Comparison of ENCODE assay signal across 28 cellular contexts in the genomic region with DNA sequence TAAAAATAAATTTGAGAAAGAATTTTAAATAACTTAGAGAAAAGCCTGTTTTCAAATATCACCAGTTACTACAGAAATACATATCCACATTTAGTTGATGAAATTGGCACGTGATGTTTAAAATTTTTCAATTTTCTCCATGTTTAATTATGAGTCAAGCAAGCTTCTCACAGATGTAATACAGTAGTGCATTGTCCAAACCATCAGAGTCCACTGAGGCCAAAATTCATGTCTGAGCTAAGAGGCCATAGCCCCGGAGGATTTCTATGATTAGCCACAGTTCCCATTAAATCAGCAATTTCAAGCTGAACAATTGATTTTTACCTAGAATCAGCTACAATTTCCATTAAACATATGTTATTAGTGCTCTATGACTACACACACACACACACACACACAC.
"Had no signal": no experiment of that assay in that cellular context is flagged by ENCODE, and none has a peak within 500 bp of the region (broad histone marks: within the 10 kb centered on the region; RNA-seq: fewer than 3 reads in every experiment).

No MANE protein-coding gene starts in this region.

- ATAC-seq: activated CD4-positive, alpha-beta T cell treated with anti-CD3 and anti-CD28 coated beads for 36 hours; activated CD8-positive, alpha-beta memory T cell treated with anti-CD3 and anti-CD28 coated beads, Interleukin-2, amount 10 ng/mL, durations not matched to agents 7 days and 5 days; activated CD8-positive, alpha-beta T cell treated with anti-CD3 and anti-CD28 coated beads, Interleukin-2, amount 10 ng/mL, durations not matched to agents 7 days and 5 days; activated naive CD8-positive, alpha-beta T cell treated with anti-CD3 and anti-CD28 coated beads, Interleukin-2, amount 50 U/mL, for 24 hours had no signal

- DNase-seq: activated B cell treated with CpG ODN at 0.5 μM for 24 hours; activated CD4-positive, alpha-beta memory T cell treated with anti-CD3 and anti-CD28 coated beads, Interleukin-2, amount 10 ng/mL, durations not matched to agents 7 days and 5 days; activated CD4-positive, alpha-beta T cell treated with anti-CD3 and anti-CD28 coated beads for 36 hours; activated CD4-positive, alpha-beta T cell treated with anti-CD3 and anti-CD28 coated beads for 48 hours; activated CD4-positive, alpha-beta T cell treated with anti-CD3 and anti-CD28 coated beads, Interleukin-2, amount 10 ng/mL, durations not matched to agents 7 days and 5 days; activated CD4-positive, alpha-beta T cell treated with anti-CD3 and anti-CD28 coated beads, Interleukin-2, amount 50 U/mL, for 48 hours; activated CD4-positive, CD25-positive, alpha-beta regulatory T cell treated with anti-CD3 and anti-CD28 coated beads, Interleukin-2, amount 50 U/mL, for 72 hours; activated CD8-positive, alpha-beta memory T cell treated with anti-CD3 and anti-CD28 coated beads for 24 hours; activated CD8-positive, alpha-beta memory T cell treated with anti-CD3 and anti-CD28 coated beads, Interleukin-2, amount 10 ng/mL, durations not matched to agents 7 days and 5 days; activated CD8-positive, alpha-beta memory T cell treated with anti-CD3 and anti-CD28 coated beads, Interleukin-2, amount 50 U/mL, for 48 hours; activated CD8-positive, alpha-beta T cell treated with anti-CD3 and anti-CD28 coated beads, Interleukin-2, amount 10 ng/mL, durations not matched to agents 7 days and 5 days; activated effector memory CD4-positive, alpha-beta T cell treated with Interleukin-2 at 50 U/mL for 16 hours; activated gamma-delta T cell; activated naive CD4-positive, alpha-beta T cell treated with anti-CD3 and anti-CD28 coated beads, Interleukin-2, amount 10 ng/mL, durations not matched to agents 7 days and 5 days; activated naive CD4-positive, alpha-beta T cell treated with Interleukin-2 at 50 U/mL for 16 hours; activated naive CD8-positive, alpha-beta T cell treated with anti-CD3 and anti-CD28 coated beads, Interleukin-2, amount 10 ng/mL, durations not matched to agents 7 days and 5 days; activated naive CD8-positive, alpha-beta T cell treated with anti-CD3 and anti-CD28 coated beads, Interleukin-2, amount 50 U/mL, for 24 hours; activated T-cell treated with anti-CD3 and anti-CD28 coated beads, Interleukin-2, amount 50 U/mL, for 24 hours; activated T-cell treated with anti-CD3 and anti-CD28 coated beads, Interleukin-2, amount 50 U/mL, for 48 hours; amygdala; anterior cingulate cortex; central memory CD4-positive, alpha-beta T cell; T-helper 1 cell; T-helper 2 cell; T-helper 9 cell had no signal

- H3K4me1 ChIP-seq: ascending aorta had no signal

- H3K27ac ChIP-seq: ascending aorta, cardiac muscle cell, VCaP had no signal

- H3K4me3 ChIP-seq: ascending aorta, cardiac muscle cell had no signal

- H3K9me3 ChIP-seq: ascending aorta had no signal

- H3K36me3 ChIP-seq: ascending aorta, cardiac muscle cell had no signal

- H3K27me3 ChIP-seq: ascending aorta, cardiac muscle cell had no signal
